Comparison of ENCODE assay signal across 1 cellular context in the genomic region with DNA sequence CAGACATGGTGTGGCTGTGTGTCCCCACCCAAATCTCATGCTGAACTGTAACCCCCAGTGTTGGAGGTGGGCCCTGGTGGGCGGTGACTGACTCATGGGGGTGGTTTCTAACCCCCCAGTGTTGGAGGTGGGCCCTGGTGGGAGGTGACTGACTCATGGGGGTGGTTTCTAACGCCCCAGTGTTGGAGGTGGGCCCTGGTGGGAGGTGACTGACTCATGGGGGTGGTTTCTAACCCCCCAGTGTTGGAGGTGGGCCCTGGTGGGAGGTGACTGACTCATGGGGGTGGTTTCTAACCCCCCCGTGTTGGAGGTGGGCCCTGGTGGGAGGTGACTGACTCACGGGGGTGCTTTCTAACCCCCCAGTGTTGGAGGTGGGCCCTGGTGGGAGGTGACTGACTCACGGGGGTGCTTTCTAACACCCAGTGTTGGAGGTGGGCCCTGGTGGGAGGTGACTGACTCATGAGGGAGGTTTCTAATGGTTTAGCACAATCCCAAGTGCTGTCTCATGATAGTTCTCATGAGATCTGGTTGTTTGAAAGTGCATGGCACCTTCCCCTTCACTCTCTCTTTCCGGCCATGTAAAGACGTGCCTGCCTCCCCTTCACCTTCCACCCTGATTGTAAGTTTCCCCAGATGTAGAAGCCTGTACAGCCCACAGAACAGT.
TF ChIP-seq lines count a peak whose summit lies in the region.

No MANE protein-coding gene starts in this region.

TF ChIP-seq in IMR-90, 13 proteins besides CTCF, POLR2A, EP300 and RAD21:
- TF ChIP-seq BHLHE40 (IDR thresholded peaks at IDR 0.05; ENCODE audit: low read depth, low read length) (peak; percentile 73; the same call in 1 of the 2 replicates), FOS (IDR thresholded peaks at IDR 0.05; ENCODE audit: low read depth, low read length) (peak; percentile 78), CHD1 (IDR thresholded peaks at IDR 0.05; ENCODE audit: low read depth, low read length) (0 out of 2 replicates have a peak, but pooled peaks have one; percentile 52), MAZ (IDR thresholded peaks at IDR 0.05; ENCODE audit: borderline replicate concordance, low read depth, low read length) (peak; percentile 73)
